8 cellular contexts compared by ENCODE assay signal in the genomic region with DNA sequence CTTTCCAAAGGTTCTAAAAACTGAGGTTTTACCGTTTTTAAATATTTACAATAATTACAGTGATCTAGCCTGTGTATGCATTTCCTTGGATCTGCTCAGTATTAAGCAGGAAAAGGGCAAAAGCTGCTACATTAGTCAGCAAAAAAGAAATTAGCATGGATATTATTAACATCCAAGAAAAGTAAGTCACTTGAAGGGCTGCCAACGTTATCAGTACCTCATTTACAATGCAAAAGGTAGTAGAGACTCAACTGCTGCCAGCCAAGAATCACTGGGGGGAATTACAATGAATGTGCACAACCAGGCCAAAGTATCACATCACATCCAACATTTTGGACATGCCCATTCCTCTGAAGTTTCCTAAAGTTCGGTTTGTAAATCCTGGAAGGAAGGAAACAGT. TPM values are rescaled to one million over a fixed set of nuclear protein-coding genes. Genes with fewer than 3 reads are reported as not detected.
DNase-seq lines count a peak whose midpoint lies in the region; ATAC-seq and TF ChIP-seq lines count a peak whose summit lies in the region.
"Had no signal": no experiment of that assay in that cellular context is flagged by ENCODE, and none has a peak within 500 bp of the region (broad histone marks: within the 10 kb centered on the region; RNA-seq: fewer than 3 reads in every experiment).

No MANE protein-coding gene starts in this region.

- peaks cover 15 to 27% (median 25%) of the 10 kb centered on the region in 3 donors for H3K27me3 Mint-ChIP-seq in immature natural killer cell (ENCODE audit: low read depth in 3 of 3)
- peaks cover 29% of the 10 kb centered on the region for H3K27me3 Mint-ChIP-seq in stimulated activated naive CD8-positive, alpha-beta T cell treated with anti-CD3 and anti-CD28 coated beads, Interleukin-15, amount 100 ng/mL, for 72 hours

- peak overlapping the region; percentile 91 to 98 for H3K4me3 ChIP-seq in ascending aorta
- H3K4me3 ChIP-seq in MM.1S (ENCODE audit: low read length) = no peak overlapping the region

- H3K36me3 Mint-ChIP-seq in immature natural killer cell = peaks cover 0 to 3% (median 0%) of the 10 kb centered on the region in 3 donors

- H3K9me3 ChIP-seq in ascending aorta (no peaks in the 10 kb centered on the region), MM.1S (replicated peaks; ENCODE audit: insufficient read depth, low read length) (no peaks in the 10 kb centered on the region)

- no peaks in the 10 kb centered on the region for H3K9me2 ChIP-seq in MM.1S (replicated peaks; ENCODE audit: insufficient read depth, low read length)

- H4K20me1 ChIP-seq in MM.1S (ENCODE audit: insufficient read depth, low read length) = no peaks in the 10 kb centered on the region

- no peak overlapping the region for H3K4me2 ChIP-seq in MM.1S (ENCODE audit: low read depth, low read length)

- TF ChIP-seq CTCF in ascending aorta (IDR thresholded peaks at IDR 0.05) (no peak), MM.1S (IDR thresholded peaks at IDR 0.05; ENCODE audit: low read length) (no peak)

- H3K79me2 ChIP-seq in MM.1S (ENCODE audit: low read length) = no peaks in the 10 kb centered on the region

- H3K4me1 ChIP-seq in ascending aorta = peaks cover 9 to 36% of the 10 kb centered on the region in 2 donors
- H3K4me1 ChIP-seq in MM.1S (ENCODE audit: low read length) = no peaks in the 10 kb centered on the region

- H3K27me3 ChIP-seq in ascending aorta (no peaks in the 10 kb centered on the region), MM.1S (replicated peaks; ENCODE audit: insufficient read depth, low read length) (no peaks in the 10 kb centered on the region)

- DNase-seq in HT1080 (ENCODE audit: low read depth) (peak; percentile 23), ascending aorta (ENCODE audit: low spot score in 2 of 2) (no peak), immature natural killer cell (no peak), AG20443 (ENCODE audit: low spot score) (no peak), posterior vena cava (ENCODE audit: low spot score) (no peak), MM.1S (no peak)
- DNase-seq in stimulated activated naive CD8-positive, alpha-beta T cell treated with anti-CD3 and anti-CD28 coated beads, Interleukin-15, amount 100 ng/mL, for 72 hours = no peak
- DNase-seq: GOT3 had no signal

- H3K36me3 ChIP-seq in ascending aorta (no peaks in the 10 kb centered on the region), MM.1S (replicated peaks; ENCODE audit: insufficient read depth, low read length) (no peaks in the 10 kb centered on the region)

- no peak overlapping the region for H2AFZ ChIP-seq in MM.1S (ENCODE audit: low read length)

- H3K9me3 Mint-ChIP-seq in immature natural killer cell = no peaks in the 10 kb centered on the region
- H3K9me3 Mint-ChIP-seq in stimulated activated naive CD8-positive, alpha-beta T cell treated with anti-CD3 and anti-CD28 coated beads, Interleukin-15, amount 100 ng/mL, for 72 hours = no peaks in the 10 kb centered on the region

- peak overlapping the region; percentile 99 to 100 for H3K27ac ChIP-seq in ascending aorta
- no peak overlapping the region for H3K27ac ChIP-seq in MM.1S (ENCODE audit: low read length)

- H3K9ac ChIP-seq in MM.1S (ENCODE audit: low read length) = no peak overlapping the region

- intact Hi-C loops in ascending aorta (cut with DNase I) = loop anchor here (5.0 kb wide), 1 partner anchor 192 kb away; a partner anchor contains a TSS
- intact Hi-C loops in posterior vena cava (cut with DNase I) = loop anchor here (5.0 to 10.0 kb wide), 5 partner anchors 47 to 110 kb away; no protein-coding TSS in a partner anchor

- ATAC-seq in stimulated activated naive CD8-positive, alpha-beta T cell treated with anti-CD3 and anti-CD28 coated beads, Interleukin-15, amount 100 ng/mL, for 72 hours = no peak

- no peaks in the 10 kb centered on the region for H3F3A ChIP-seq in MM.1S (ENCODE audit: insufficient read depth, low read length)

- H3K27ac Mint-ChIP-seq in immature natural killer cell = no peak overlapping the region
- H3K27ac Mint-ChIP-seq in stimulated activated naive CD8-positive, alpha-beta T cell treated with anti-CD3 and anti-CD28 coated beads, Interleukin-15, amount 100 ng/mL, for 72 hours = no peak overlapping the region

- H3K4me1 Mint-ChIP-seq in immature natural killer cell = peaks cover 22 to 25% of the 10 kb centered on the region in 2 donors
- peaks cover 41% of the 10 kb centered on the region for H3K4me1 Mint-ChIP-seq in stimulated activated naive CD8-positive, alpha-beta T cell treated with anti-CD3 and anti-CD28 coated beads, Interleukin-15, amount 100 ng/mL, for 72 hours

- peak overlapping the region in 4 of 5 donors; percentile 3 to 81 (median 14) for H3K4me3 Mint-ChIP-seq in immature natural killer cell
- peak overlapping the region; percentile 92 to 93 for H3K4me3 Mint-ChIP-seq in stimulated activated naive CD8-positive, alpha-beta T cell treated with anti-CD3 and anti-CD28 coated beads, Interleukin-15, amount 100 ng/mL, for 72 hours

RNA-seq across cellular contexts. Expression of a gene that starts 1.9 kb away (rescaled TPM):
- 269 and 346 TPM in 2 replicates for total RNA-seq in HT1080 (2014; rRNA removed; shearing (Covaris generic))
- polyA plus RNA-seq in HT1080 (2015; cell fraction: cytosol; rRNA removed) = 307 and 319 TPM in 2 replicates
- polyA plus RNA-seq in HT1080 (2015; cell fraction: nucleus; rRNA removed) = 236 and 247 TPM in 2 replicates
- total RNA-seq in ascending aorta = 362 TPM
- polyA plus RNA-seq in immature natural killer cell = 1 to 10 TPM in 2 of 3 donors, under 1 TPM in 1; 0.83 to 8.0 (median 2.0) TPM
- total RNA-seq in posterior vena cava = 100 to 1,000 TPM; 385 to 542 TPM
